In the genomic region with DNA sequence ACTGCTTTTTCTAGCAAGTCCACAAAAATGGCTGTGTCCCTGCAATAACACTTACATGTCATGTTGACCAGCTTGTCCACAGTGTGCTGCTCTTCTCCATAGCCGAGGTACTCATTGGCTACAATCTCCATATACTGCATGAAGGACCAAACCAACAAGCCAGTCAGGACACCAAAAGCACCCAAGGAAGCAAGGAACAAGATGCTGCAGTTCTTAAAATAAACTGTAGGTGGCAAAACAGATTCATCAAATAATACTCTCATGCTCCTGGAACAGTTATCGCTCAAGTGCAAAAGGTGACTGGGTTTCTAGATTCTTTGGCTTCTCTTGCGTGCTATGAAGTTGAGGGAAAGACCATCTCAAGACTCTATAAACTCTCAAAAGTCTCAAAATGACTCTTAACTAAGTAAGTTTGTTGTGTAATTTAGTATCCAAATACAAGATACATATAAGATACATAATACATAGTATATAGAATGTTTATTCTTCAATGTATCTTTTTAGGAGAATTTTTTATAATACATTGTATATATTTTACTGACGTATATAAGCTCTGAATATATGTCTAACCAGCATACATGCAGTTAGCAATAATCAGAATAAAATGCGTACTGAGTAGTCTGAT, we compare ENCODE assay signal across 9 cellular contexts. TPM values are rescaled to one million over a fixed set of nuclear protein-coding genes. Genes with fewer than 3 reads are reported as not detected.
A peak's percentile ranks its signal among the peaks of the same experiment; 100 is the strongest.
DNase-seq lines count a peak whose midpoint lies in the region; ATAC-seq, FAIRE-seq and TF ChIP-seq lines count a peak whose summit lies in the region.
"Had no signal": no experiment of that assay in that cellular context is flagged by ENCODE, and none has a peak within 500 bp of the region (broad histone marks: within the 10 kb centered on the region; RNA-seq: fewer than 3 reads in every experiment).

No MANE protein-coding gene starts in this region.

- no peaks in the 10 kb centered on the region for H3K27me3 Mint-ChIP-seq in stimulated activated naive B cell treated with anti-CD40 and anti-IgM and Interleukin-4, amounts not matched to agents 10 μg/mL and 1 μg/mL and 100 μg/mL, for 72 hours

- POLR2A ChIA-PET in K562 (lab: Yijun Ruan, JAX): no interaction called here

- no peak overlapping the region for H3K9ac ChIP-seq in K562 (ENCODE audit: insufficient read depth in 1 of 2, low read depth in 2 of 2, low read length in 2 of 2)
- H3K9ac ChIP-seq: BLaER1 had no signal

- H2AFZ ChIP-seq in K562 (ENCODE audit: low read depth, low read length): no peak overlapping the region

- H3K36me3 ChIP-seq in K562 (ENCODE audit: control insufficient read depth, insufficient read depth, low read length) (no peaks in the 10 kb centered on the region), iPS DF 6.9 (ENCODE audit: control insufficient read depth, insufficient read depth, low read length) (no peaks in the 10 kb centered on the region)
- H3K36me3 ChIP-seq: BLaER1 had no signal

- H3K27me3 ChIP-seq in K562 (ENCODE audit: control insufficient read depth in 2 of 2, insufficient read depth in 2 of 2, low read length in 2 of 2) (no peaks in the 10 kb centered on the region), iPS DF 6.9 (ENCODE audit: control insufficient read depth, insufficient read depth, low read length) (no peaks in the 10 kb centered on the region)
- H3K27me3 ChIP-seq: BLaER1 had no signal

- no peaks in the 10 kb centered on the region for H3K9me1 ChIP-seq in K562 (ENCODE audit: control insufficient read depth, insufficient read depth, low read length)

- CTCF ChIA-PET in K562 (lab: Yijun Ruan, JAX; ENCODE audit: low intra/inter-chr PET ratio): interaction anchor here (1.0 to 1.3 kb wide), 2 partner anchors 369 to 1016 kb away, joined by 5 to 6 read pairs; no protein-coding TSS in a partner anchor

- H4K20me1 ChIP-seq in K562 (replicated peaks; ENCODE audit: control insufficient read depth, insufficient read depth, low read length): no peaks in the 10 kb centered on the region
- H4K20me1 ChIP-seq: BLaER1 had no signal

- no peak overlapping the region for H3K27ac Mint-ChIP-seq in stimulated activated naive B cell treated with anti-CD40 and anti-IgM and Interleukin-4, amounts not matched to agents 10 μg/mL and 1 μg/mL and 100 μg/mL, for 72 hours

- no peaks in the 10 kb centered on the region for H3K9me3 Mint-ChIP-seq in stimulated activated naive B cell treated with anti-CD40 and anti-IgM and Interleukin-4, amounts not matched to agents 10 μg/mL and 1 μg/mL and 100 μg/mL, for 72 hours

- H3K27ac ChIP-seq in K562 (ENCODE audit: extremely low read depth, low read depth, low read length): no peak overlapping the region
- H3K27ac ChIP-seq in iPS DF 6.9 (ENCODE audit: low read length): no peak overlapping the region
- H3K27ac ChIP-seq: BLaER1 had no signal

- no peaks in the 10 kb centered on the region for H3K36me3 Mint-ChIP-seq in stimulated activated naive B cell treated with anti-CD40 and anti-IgM and Interleukin-4, amounts not matched to agents 10 μg/mL and 1 μg/mL and 100 μg/mL, for 72 hours

- 3% methylated on average over 5 of the region's 5 CpGs for WGBS in K562 (ENCODE audit: insufficient coverage, low coverage, missing lambda C conversion rate)
- no CpG with 5 or more reads among the region's 5 CpGs for WGBS in iPS DF 6.9 (ENCODE audit: insufficient coverage, insufficient read length)

- intact Hi-C loops in K562 (cut with micrococcal nuclease): loop anchor here (2.0 to 10.0 kb wide), 3 partner anchors 155 to 1013 kb away; no protein-coding TSS in a partner anchor

- ATAC-seq in GM19372 (IDR thresholded peaks at IDR 0.05; ENCODE audit: low read depth, unreplicated experiment) (peak; percentile 89), HG03280 (IDR thresholded peaks at IDR 0.05; ENCODE audit: unreplicated experiment) (peak; percentile 89), K562 (peak; percentile 74)
- ATAC-seq in stimulated activated naive B cell treated with anti-CD40 and anti-IgM and Interleukin-4, amounts not matched to agents 10 μg/mL and 1 μg/mL and 100 μg/mL, for 72 hours (replicated peaks): peak; percentile 65 to 73

- no TSS peak for BruUV-seq in K562 (replicated peaks; lab: Mats Ljungman, UMichigan)

- no peak for TF ChIP-seq EP300 in K562 (IDR thresholded peaks at IDR 0.05; ENCODE audit: low read length)

- H3K4me3 Mint-ChIP-seq in stimulated activated naive B cell treated with anti-CD40 and anti-IgM and Interleukin-4, amounts not matched to agents 10 μg/mL and 1 μg/mL and 100 μg/mL, for 72 hours: no peak overlapping the region

- TF ChIP-seq RAD21 in K562 (CRISPR knock-in tag; conservative IDR thresholded peaks at IDR 0.05 in 1 of 2, IDR thresholded peaks at IDR 0.05 in 1 of 2): peak; percentile 57 to 68

- H3K9me3 ChIP-seq in K562 (replicated peaks; ENCODE audit: control insufficient read depth, insufficient read depth, low read depth, low read length) (no peaks in the 10 kb centered on the region), iPS DF 6.9 (ENCODE audit: control insufficient read depth, insufficient read depth, low read length) (no peaks in the 10 kb centered on the region; the same call in 1 of the 2 replicates)
- H3K9me3 ChIP-seq: BLaER1 had no signal

- in situ Hi-C loops in K562 (cut with MboI): no loop called here

- no peaks in the 10 kb centered on the region for H3K4me1 ChIP-seq in K562 (replicated peaks in 1 of 2; ENCODE audit: control insufficient read depth in 2 of 2, insufficient read depth in 2 of 2, low read length in 2 of 2)
- no peaks in the 10 kb centered on the region for H3K4me1 ChIP-seq in iPS DF 6.9 (ENCODE audit: control insufficient read depth, insufficient read depth, low read length)
- H3K4me1 ChIP-seq: BLaER1 had no signal

- peak; percentile 19 to 63 (median 55); a peak in 5 of 6 replicates for TF ChIP-seq CTCF in K562 (IDR thresholded peaks at IDR 0.05 in 2 of 3, conservative IDR thresholded peaks at IDR 0.05 in 1 of 3; ENCODE audit: insufficient read depth in 2 of 3, low read depth in 1 of 3, low read length in 3 of 3)

- H3K4me1 Mint-ChIP-seq in stimulated activated naive B cell treated with anti-CD40 and anti-IgM and Interleukin-4, amounts not matched to agents 10 μg/mL and 1 μg/mL and 100 μg/mL, for 72 hours: no peaks in the 10 kb centered on the region

- peak; percentile 81 for FAIRE-seq in K562 (lab: Jason Lieb, UNC)

- no peak overlapping the region for H3K4me3 ChIP-seq in K562
- no peak overlapping the region for H3K4me3 ChIP-seq in iPS DF 6.9 (ENCODE audit: low read length)
- H3K4me3 ChIP-seq: BLaER1 had no signal

- DNase-seq in DMS79 treated with DMSO at 0.1 percent for 48 hours (lab: John Stamatoyannopoulos, UW) (peak; percentile 37), DMS79 (lab: John Stamatoyannopoulos, UW) (no peak), NCI-H526 treated with DMSO at 0.1 percent for 48 hours (lab: John Stamatoyannopoulos, UW) (peak; percentile 69), K562 (ENCODE audit: extremely low read depth in 1 of 4, low spot score in 3 of 4) (peak; percentile 25 to 53 (median 48)), iPS DF 6.9 (ENCODE audit: low read depth, low spot score) (peak; percentile 60)
- DNase-seq in stimulated activated naive B cell treated with anti-CD40 and anti-IgM and Interleukin-4, amounts not matched to agents 10 μg/mL and 1 μg/mL and 100 μg/mL, for 72 hours: no peak

- no peaks in the 10 kb centered on the region for H3K79me2 ChIP-seq in K562 (ENCODE audit: control insufficient read depth, insufficient read depth, low read length)

- H3K4me2 ChIP-seq in K562 (ENCODE audit: insufficient read depth, low read length): no peak overlapping the region
- H3K4me2 ChIP-seq: BLaER1 had no signal

- no peak for TF ChIP-seq POLR2A in K562 (conservative IDR thresholded peaks at IDR 0.05)

TF ChIP-seq in K562, 482 proteins besides CTCF, POLR2A, EP300 and RAD21:
- TF ChIP-seq SMC3 (conservative IDR thresholded peaks at IDR 0.05; ENCODE audit: insufficient read depth, low read depth, low read length) (0 out of 2 replicates have a peak, but pooled peaks have one; percentile 22), ZNF785 (CRISPR knock-in tag; IDR thresholded peaks at IDR 0.05) (no peak), NCOA4 (IDR thresholded peaks at IDR 0.05; ENCODE audit: partially characterized antibody) (no peak), SMAD1 (IDR thresholded peaks at IDR 0.05; ENCODE audit: low read depth, low read length, partially characterized antibody) (no peak), PML (IDR thresholded peaks at IDR 0.05; ENCODE audit: low read length) (no peak)

RNA-seq across cellular contexts. Expression of gene NEK10, which starts 57.0 kb away (rescaled TPM):
- total RNA-seq in K562 (2011; cell fraction: chromatin; rRNA removed; ENCODE audit: low replicate concordance): 0.62 TPM in 1 of 2 replicates, not detected in the other
- total RNA-seq in K562 (2011; cell fraction: nucleolus; rRNA removed): not detected in 2 replicates
- total RNA-seq in K562 (2011; cell fraction: nucleoplasm; rRNA removed): not detected in 2 replicates
- total RNA-seq in K562 (2014; rRNA removed): not detected in 2 replicates
- total RNA-seq in K562 (2014; rRNA removed; fragmentation: Illumina TruSeq; extraction: Trizol): 0.07 TPM in 1 of 2 replicates, not detected in the other
- not detected in 2 replicates for total RNA-seq in K562 (2015; rRNA removed; fragmentation: Illumina TruSeq; extraction: Trizol)
- not detected in 2 replicates for total RNA-seq in K562 (2021)
- polyA plus RNA-seq in K562 (2011; rRNA removed): 0.03 TPM in 1 of 2 replicates, not detected in the other
- not detected in 2 replicates for polyA plus RNA-seq in K562 (2011; cell fraction: cytosol; rRNA removed)
- polyA plus RNA-seq in K562 (2011; cell fraction: nucleus; rRNA removed): 0.22 TPM in 1 of 2 replicates, not detected in the other
- not detected in 2 replicates for polyA plus RNA-seq in K562 (2012)
- not detected in 2 replicates for polyA plus RNA-seq in K562 (2014; fragmentation: Illumina TruSeq; extraction: Trizol)
- polyA plus RNA-seq in K562 (2014; fragmentation: Nextera tagmentation; extraction: Ambion mirVana): not detected
- not detected in 2 replicates for polyA plus RNA-seq in K562 (2014; rRNA removed)
- polyA minus RNA-seq in K562 (2011; rRNA and poly(A)+ RNA removed): 0.27 TPM in 1 of 2 replicates, not detected in the other
- not detected in 2 replicates for polyA minus RNA-seq in K562 (2011; cell fraction: cytosol; rRNA and poly(A)+ RNA removed)
- polyA minus RNA-seq in K562 (2011; cell fraction: nucleus; rRNA and poly(A)+ RNA removed): 0.56 TPM in 1 of 2 replicates, not detected in the other

Comparison
In these comparisons a context has a peak if more than half of its experiments do, and no peak if none do; other contexts are left out.
1. DNase-seq: peak in DMS79 treated with DMSO at 0.1 percent for 48 hours (single experiment), NCI-H526 treated with DMSO at 0.1 percent for 48 hours (single experiment), K562 (4 of 4) and iPS DF 6.9 (single experiment); none in DMS79 (single experiment) and stimulated activated naive B cell treated with anti-CD40 and anti-IgM and Interleukin-4, amounts not matched to agents 10 μg/mL and 1 μg/mL and 100 μg/mL, for 72 hours (single experiment).
2. Peak in every context shown above with its lines, with median percentiles within 50 percentile points of each other: ATAC-seq.